11 cellular contexts compared by ENCODE assay signal in the genomic region with DNA sequence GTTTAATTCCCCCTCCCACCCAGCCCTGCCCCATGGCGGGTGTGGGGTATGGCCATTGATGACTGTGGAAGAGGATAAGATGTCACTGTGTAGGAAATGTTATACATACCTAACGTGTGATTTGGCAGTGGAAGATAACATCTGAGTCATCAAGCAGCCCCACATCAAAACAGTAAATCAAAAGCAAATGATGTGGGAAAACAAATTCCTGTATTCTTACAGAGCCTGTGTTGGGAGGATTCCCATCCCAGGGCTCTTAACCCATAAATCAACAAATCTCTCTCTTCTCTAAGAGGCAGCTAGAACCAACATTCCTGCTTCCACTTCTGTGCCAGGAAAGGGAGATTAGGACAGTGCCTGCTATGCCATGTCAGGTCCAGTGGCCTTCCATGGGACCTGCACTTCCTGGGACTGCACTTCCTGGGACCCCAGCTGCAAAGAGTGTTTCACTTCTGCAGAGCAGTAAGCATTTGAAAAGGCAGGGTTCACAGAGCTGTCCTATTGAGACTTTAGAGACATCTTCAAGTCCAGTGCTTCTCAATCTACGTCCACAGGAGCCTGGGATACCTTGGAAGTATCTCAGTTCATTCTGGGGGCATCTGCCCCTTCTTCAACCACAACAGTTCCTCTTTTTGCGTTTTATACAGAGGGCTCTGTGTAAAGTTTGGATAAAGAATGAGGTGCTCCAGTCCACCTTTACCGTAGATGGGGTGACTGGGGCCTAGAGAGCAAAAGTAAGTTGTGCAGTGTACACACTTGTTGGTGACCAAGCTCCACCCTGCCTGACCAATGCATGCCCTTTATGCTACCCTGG. TPM values are rescaled to one million over a fixed set of nuclear protein-coding genes. Genes with fewer than 3 reads are reported as not detected.
A peak's percentile ranks its signal among the peaks of the same experiment; 100 is the strongest.
DNase-seq lines count a peak whose midpoint lies in the region; ATAC-seq and TF ChIP-seq lines count a peak whose summit lies in the region.
"Had no signal": no experiment of that assay in that cellular context is flagged by ENCODE, and none has a peak within 500 bp of the region (broad histone marks: within the 10 kb centered on the region; RNA-seq: fewer than 3 reads in every experiment).

No MANE protein-coding gene starts in this region.

- no peak for TF ChIP-seq CTCF in AG09309 (IDR thresholded peaks at IDR 0.05; ENCODE audit: control insufficient read depth, insufficient read depth, low read depth, low read length, missing control alignments)
- TF ChIP-seq CTCF in cardiac fibroblast (IDR thresholded peaks at IDR 0.05; ENCODE audit: low read depth, low read length): no peak

- no peaks in the 10 kb centered on the region for H3K36me3 ChIP-seq in mesendoderm (ENCODE audit: control insufficient read depth, insufficient read depth, low read length)

- H2BK5ac ChIP-seq in mesendoderm (ENCODE audit: low read length): no peak overlapping the region

- H3K79me2 ChIP-seq in mesendoderm (ENCODE audit: control insufficient read depth, insufficient read depth, low read length): no peaks in the 10 kb centered on the region

- no peak overlapping the region for H3K4me3 ChIP-seq in AG09309 (ENCODE audit: control insufficient read depth, low read depth, low read length)
- H3K4me3 ChIP-seq in cardiac fibroblast (replicated peaks in 1 of 2; ENCODE audit: low read depth in 2 of 2, low read length in 2 of 2): no peak overlapping the region
- H3K4me3 ChIP-seq in mesendoderm (ENCODE audit: low read length): no peak overlapping the region

- peak overlapping the region; percentile 6 for H3K18ac ChIP-seq in mesendoderm (ENCODE audit: low read length)

- H3K27me3 ChIP-seq in mesendoderm (ENCODE audit: insufficient read depth, low read length, poor library complexity): no peaks in the 10 kb centered on the region

- H3K4ac ChIP-seq in mesendoderm (ENCODE audit: low read depth, low read length): no peak overlapping the region

- H4K5ac ChIP-seq in mesendoderm (ENCODE audit: low read length): no peak overlapping the region

- H4K8ac ChIP-seq in mesendoderm (ENCODE audit: low read depth, low read length): no peak overlapping the region

- no peak overlapping the region for H2BK120ac ChIP-seq in mesendoderm (ENCODE audit: low read depth, low read length)

- H2AK5ac ChIP-seq in mesendoderm (ENCODE audit: low read length): no peak overlapping the region

- no peak overlapping the region for H3K4me2 ChIP-seq in mesendoderm (ENCODE audit: low read length)

- no CpG with 5 or more reads among the region's 5 CpGs for WGBS in mesendoderm (ENCODE audit: extremely low coverage, insufficient coverage, low lambda C conversion rate)

- DNase-seq in AG09309 (ENCODE audit: low read depth) (peak; percentile 94), LoVo (ENCODE audit: low spot score) (peak; percentile 94), cardiac fibroblast (ENCODE audit: low read depth in 2 of 2) (peak; percentile 90 to 96), mesendoderm (peak; percentile 81), NAMALWA (ENCODE audit: low spot score) (no peak), NCI-H1417 (lab: John Stamatoyannopoulos, UW) (no peak)
- DNase-seq: activated naive CD4-positive, alpha-beta T cell treated with Interleukin-2 at 50 U/mL for 16 hours; DMS79; Right ventricle myocardium superior had no signal

- H3K27ac ChIP-seq in mesendoderm (ENCODE audit: low read depth, low read length): no peak overlapping the region

- no peak overlapping the region for H3K9ac ChIP-seq in mesendoderm (ENCODE audit: low read length)

- no peak overlapping the region for H2BK15ac ChIP-seq in mesendoderm (replicated peaks; ENCODE audit: low read depth)

- H3K4me1 ChIP-seq in mesendoderm (ENCODE audit: control insufficient read depth, low read depth, low read length): peaks cover 10% of the 10 kb centered on the region

- no peak for ATAC-seq in GM19467 (IDR thresholded peaks at IDR 0.05; ENCODE audit: unreplicated experiment)
- ATAC-seq in GM18511 (IDR thresholded peaks at IDR 0.05; ENCODE audit: unreplicated experiment): no peak

- H3K56ac ChIP-seq in mesendoderm (ENCODE audit: low read length): no peak overlapping the region

- H3K79me1 ChIP-seq in mesendoderm (ENCODE audit: low read length): peaks cover 8% of the 10 kb centered on the region

- H3K23ac ChIP-seq in mesendoderm (ENCODE audit: low read length): no peak overlapping the region

RNA-seq across cellular contexts. Expression of a gene that starts 45.8 kb away (rescaled TPM):
- 27.2 TPM for polyA plus RNA-seq in mesendoderm (2013, experiment 1 of 2)
- polyA plus RNA-seq in mesendoderm (2013, experiment 2 of 2): 28.3 TPM

Comparison
In these comparisons a context has a peak if more than half of its experiments do, and no peak if none do; other contexts are left out.
1. DNase-seq: peak in AG09309 (single experiment), LoVo (single experiment), cardiac fibroblast (2 of 2) and mesendoderm (single experiment); none in NAMALWA (single experiment) and NCI-H1417 (0 of 3).